ENCODE assay signal across 1 cellular context in the genomic region with DNA sequence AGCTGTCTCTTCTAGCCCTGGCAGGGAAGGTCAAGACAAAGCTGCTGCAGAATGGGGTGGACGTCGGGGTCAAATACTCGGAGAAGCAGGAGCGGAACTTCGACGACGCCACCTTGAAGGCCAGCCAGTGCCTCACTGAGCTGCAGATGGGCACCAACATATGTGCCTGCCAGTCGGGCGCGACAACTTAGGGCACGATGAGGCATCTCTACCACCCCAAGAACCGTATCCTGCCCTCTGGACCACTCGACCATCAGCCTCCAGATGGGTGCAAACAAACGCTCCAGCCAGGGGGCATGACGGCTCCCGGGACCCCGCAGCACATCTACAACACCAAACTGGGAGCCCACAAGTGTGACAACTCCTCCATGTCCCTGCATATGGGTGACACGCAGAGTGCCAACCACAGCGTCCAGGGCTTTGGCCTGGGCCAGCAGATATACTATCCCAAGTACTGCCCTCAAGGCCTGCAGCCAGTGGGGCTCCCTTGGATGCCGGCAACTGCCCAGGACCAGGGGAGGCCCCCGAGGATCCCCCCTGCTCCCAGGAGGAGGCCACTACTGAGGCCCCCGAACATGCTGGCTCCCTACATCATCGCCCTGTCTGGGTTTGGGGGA.
TF ChIP-seq lines count a peak whose summit lies in the region.

No MANE protein-coding gene starts in this region.

TF ChIP-seq in K562, 482 proteins besides CTCF, POLR2A, EP300 and RAD21:
- TF ChIP-seq CHD4 (IDR thresholded peaks at IDR 0.05; ENCODE audit: insufficient read depth, insufficient replicate concordance, low read depth, low read length, poor library complexity, severe bottlenecking) (no peak), ZFP36 (IDR thresholded peaks at IDR 0.05; ENCODE audit: low read depth, low read length, partially characterized antibody) (no peak)
TF ChIP-seq in K562: peak in this region for 0.
